Comparison of ENCODE assay signal across 1 cellular context in the genomic region with DNA sequence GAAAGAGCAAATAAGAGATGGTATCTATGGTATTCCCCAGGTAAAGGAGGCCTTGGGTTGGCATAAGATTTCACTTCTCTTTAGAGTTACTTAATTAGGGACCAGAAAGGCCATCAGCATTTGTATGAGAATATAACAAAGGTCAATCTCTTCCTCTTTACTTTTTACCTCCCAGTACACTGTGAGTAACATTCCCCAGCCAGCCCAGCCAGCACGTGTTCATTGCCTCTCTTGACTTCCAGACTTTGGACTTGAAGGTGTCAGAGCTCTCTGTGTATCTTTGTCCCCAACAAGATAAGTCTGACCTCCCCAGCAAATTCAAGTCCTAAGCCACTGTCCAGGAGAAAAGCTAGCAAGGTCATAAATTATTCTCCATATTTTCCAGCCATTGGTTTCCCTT.
TF ChIP-seq lines count a peak whose summit lies in the region.

No MANE protein-coding gene starts in this region.

TF ChIP-seq in liver, 16 proteins besides CTCF, POLR2A, EP300 and RAD21 (continued from another document):
- TF ChIP-seq REST (IDR thresholded peaks at IDR 0.05) = no peak
- peak; percentile 20 for TF ChIP-seq SP1 (IDR thresholded peaks at IDR 0.05)
- no peak for TF ChIP-seq FOXA1 (IDR thresholded peaks at IDR 0.05)
- no peak for TF ChIP-seq YY1 (IDR thresholded peaks at IDR 0.05)
- TF ChIP-seq HNF4G (IDR thresholded peaks at IDR 0.05) = peak; percentile 57
- no peak for TF ChIP-seq FOXA2 (IDR thresholded peaks at IDR 0.05)
- TF ChIP-seq EGR1 (IDR thresholded peaks at IDR 0.05; ENCODE audit: low read depth in 2 of 2) = no peak
- TF ChIP-seq HNF4A (conservative IDR thresholded peaks at IDR 0.05) = peak; percentile 84 to 85
- no peak for TF ChIP-seq GABPA (IDR thresholded peaks at IDR 0.05 in 1 of 2, conservative IDR thresholded peaks at IDR 0.05 in 1 of 2)
- no peak for TF ChIP-seq ATF3 (IDR thresholded peaks at IDR 0.05)
- peak; percentile 61 to 78 for TF ChIP-seq RXRA (IDR thresholded peaks at IDR 0.05)
